7 cellular contexts compared by ENCODE assay signal in the genomic region with DNA sequence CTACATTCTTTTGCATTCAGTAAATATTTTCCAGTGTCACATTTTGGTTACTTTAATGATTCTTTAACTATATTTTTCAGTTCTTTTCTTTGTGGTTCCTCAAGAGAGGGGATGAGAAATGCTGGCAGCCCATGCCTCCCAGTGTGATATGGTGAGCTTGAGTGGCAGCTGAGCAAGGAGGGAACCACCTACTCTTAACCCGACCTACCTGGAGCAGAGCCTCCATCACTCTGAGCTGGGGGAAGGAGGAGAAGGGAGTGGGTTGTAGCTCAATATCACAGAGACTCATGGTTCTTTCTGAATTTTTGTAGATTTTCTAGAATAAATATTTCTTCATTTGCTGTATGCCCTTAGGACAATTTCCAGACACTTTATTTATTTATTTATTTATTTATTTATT. TPM values are rescaled to one million over a fixed set of nuclear protein-coding genes. Genes with fewer than 3 reads are reported as not detected.
A peak's percentile ranks its signal among the peaks of the same experiment; 100 is the strongest.
DNase-seq lines count a peak whose midpoint lies in the region; ATAC-seq and TF ChIP-seq lines count a peak whose summit lies in the region.
"Not testable (repeated sequence)": the region's sequence is repeated elsewhere in the genome, so short reads cannot be mapped to it uniquely, and the experiment has no call there.
"Had no signal": no experiment of that assay in that cellular context is flagged by ENCODE, and none has a peak within 500 bp of the region (broad histone marks: within the 10 kb centered on the region; RNA-seq: fewer than 3 reads in every experiment).

No MANE protein-coding gene starts in this region.

- not testable (repeated sequence) for H3K27me3 Mint-ChIP-seq in T-helper 17 cell; activated CD4-positive, alpha-beta T cell treated with anti-CD3 and anti-CD28 coated beads for 36 hours

- not testable (repeated sequence) for TF ChIP-seq CTCF in HEK293 (tag by site-specific recombination; IDR thresholded peaks at IDR 0.05)

- not testable (repeated sequence) for H3K27ac Mint-ChIP-seq in T-helper 17 cell; activated CD4-positive, alpha-beta T cell treated with anti-CD3 and anti-CD28 coated beads for 36 hours

- ATAC-seq in T-helper 17 cell: peak; percentile 57
- ATAC-seq in activated CD4-positive, alpha-beta T cell treated with anti-CD3 and anti-CD28 coated beads for 36 hours: peak; percentile 36

- H3K36me3 Mint-ChIP-seq in T-helper 17 cell (ENCODE audit: low read depth); activated CD4-positive, alpha-beta T cell treated with anti-CD3 and anti-CD28 coated beads for 36 hours (ENCODE audit: low read depth): not testable (repeated sequence)

- not testable (repeated sequence) for H3K4me1 ChIP-seq in HEK293 (ENCODE audit: control insufficient read depth, insufficient read depth, low read length)

- H3K27ac ChIP-seq in HEK293 (ENCODE audit: extremely low read depth, low read depth, low read length): not testable (repeated sequence)

- not testable (repeated sequence) for H3K9me3 Mint-ChIP-seq in activated CD4-positive, alpha-beta T cell treated with anti-CD3 and anti-CD28 coated beads for 36 hours (ENCODE audit: low read depth)

- not testable (repeated sequence) for H3K4me3 Mint-ChIP-seq in T-helper 17 cell; activated CD4-positive, alpha-beta T cell treated with anti-CD3 and anti-CD28 coated beads for 36 hours

- H3K4me3 ChIP-seq in HEK293 (ENCODE audit: low read depth, low read length): not testable (repeated sequence)

- H3K36me3 ChIP-seq in HEK293 (ENCODE audit: control insufficient read depth in 2 of 2, insufficient read depth in 1 of 2, low read length in 2 of 2): not testable (repeated sequence)

- POLR2A ChIA-PET in HEK293 (lab: Yijun Ruan, JAX); activated CD4-positive, alpha-beta T cell treated with anti-CD3 and anti-CD28 coated beads for 36 hours (lab: Charles Lee): not testable (repeated sequence)

- CTCF ChIA-PET in HEK293 (lab: Yijun Ruan, JAX); activated CD4-positive, alpha-beta T cell treated with anti-CD3 and anti-CD28 coated beads for 36 hours (lab: Charles Lee): not testable (repeated sequence)

- intact Hi-C loops in activated CD4-positive, alpha-beta T cell treated with anti-CD3 and anti-CD28 coated beads for 36 hours (cut with DNase I, micrococcal nuclease): not testable (repeated sequence)

- not testable (repeated sequence) for DNase-seq in T-helper 17 cell; activated CD4-positive, alpha-beta T cell treated with anti-CD3 and anti-CD28 coated beads for 36 hours

- H3K4me1 Mint-ChIP-seq in T-helper 17 cell; activated CD4-positive, alpha-beta T cell treated with anti-CD3 and anti-CD28 coated beads for 36 hours: not testable (repeated sequence)

- H3K9me3 ChIP-seq in HEK293 (ENCODE audit: control insufficient read depth, insufficient read depth, low read depth, low read length); T-helper 17 cell (ENCODE audit: control insufficient read depth, low read length, poor library complexity, severe bottlenecking): not testable (repeated sequence)

TF ChIP-seq in HEK293, 187 proteins besides CTCF, POLR2A, EP300 and RAD21:
- TF ChIP-seq ZNF426 (tag by site-specific recombination; IDR thresholded peaks at IDR 0.05) (peak; percentile 14; the same call in 1 of the 2 replicates), ZNF555 (tag by site-specific recombination; conservative IDR thresholded peaks at IDR 0.05) (0 out of 2 replicates have a peak, but pooled peaks have one; percentile 8)

RNA-seq across cellular contexts. Expression of gene FAM153A, which starts 37.0 kb away (rescaled TPM):
- total RNA-seq in T-helper 17 cell: 10 to 100 TPM; 10.9 to 63.9 TPM
- 10 to 100 TPM; 38.8 to 54.0 TPM for total RNA-seq in activated CD4-positive, alpha-beta T cell treated with anti-CD3 and anti-CD28 coated beads for 36 hours
- total RNA-seq: A172, A673, Caco-2, Daoy had no signal
